In the genomic region with DNA sequence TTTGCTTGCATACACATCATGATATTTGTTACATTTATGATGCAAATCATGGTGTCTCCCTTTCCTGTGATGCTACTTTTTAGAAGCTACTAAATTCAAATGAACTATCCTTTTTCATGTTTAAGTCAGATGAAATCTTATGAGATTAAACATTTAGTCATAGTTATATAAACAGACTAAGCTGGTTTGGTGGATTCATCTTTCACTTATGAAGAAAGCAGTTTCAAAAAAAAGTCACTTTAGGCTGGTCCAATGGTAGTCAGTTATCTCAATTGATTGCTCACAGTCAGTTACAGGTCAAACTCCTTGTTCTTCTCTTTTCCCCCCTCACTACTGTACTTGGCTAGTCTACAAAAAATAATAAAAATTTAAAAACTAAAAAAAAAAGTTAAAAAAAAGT, we compare ENCODE assay signal across 22 cellular contexts. TPM values are rescaled to one million over a fixed set of nuclear protein-coding genes. Genes with fewer than 3 reads are reported as not detected.
"Had no signal": no experiment of that assay in that cellular context is flagged by ENCODE, and none has a peak within 500 bp of the region (broad histone marks: within the 10 kb centered on the region; RNA-seq: fewer than 3 reads in every experiment).

No MANE protein-coding gene starts in this region.

- H3K4me1 ChIP-seq: lower lobe of right lung, thyroid gland had no signal

- DNase-seq: activated B cell treated with CpG ODN at 0.5 μM for 24 hours; activated CD4-positive, alpha-beta memory T cell treated with anti-CD3 and anti-CD28 coated beads, Interleukin-2, amount 10 ng/mL, durations not matched to agents 7 days and 5 days; activated CD4-positive, alpha-beta T cell treated with anti-CD3 and anti-CD28 coated beads for 4 hours; activated CD8-positive, alpha-beta memory T cell treated with anti-CD3 and anti-CD28 coated beads, Interleukin-2, amount 10 ng/mL, durations not matched to agents 7 days and 5 days; activated naive CD4-positive, alpha-beta T cell treated with Interleukin-2 at 50 U/mL for 16 hours; activated T-cell treated with anti-CD3 and anti-CD28 coated beads, Interleukin-2, amount 50 U/mL, for 1 hour; aorta; endodermal cell; lower lobe of right lung; naive thymus-derived CD8-positive, alpha-beta T cell; pancreas; right lobe of liver; SK-N-SH; stimulated activated CD8-positive, alpha-beta memory T cell treated with anti-CD3 and anti-CD28 coated beads, Interleukin-4, amount 100 ng/mL, for 48 hours; stimulated activated naive CD4-positive, alpha-beta T cell; T-cell; thyroid gland had no signal

- ATAC-seq: activated CD8-positive, alpha-beta memory T cell treated with anti-CD3 and anti-CD28 coated beads, Interleukin-2, amount 10 ng/mL, durations not matched to agents 7 days and 5 days; activated T-helper 17 cell treated with anti-CD3 and anti-CD28 coated beads, Interleukin-2, amount 50 U/mL, for 72 hours; lower lobe of right lung; naive thymus-derived CD8-positive, alpha-beta T cell; pancreas; T-cell had no signal

- H3K9me2 ChIP-seq: SK-N-SH had no signal

- H3K4me3 ChIP-seq: lower lobe of right lung, pancreas, right lobe of liver, thyroid gland had no signal

- H3K9ac ChIP-seq: SK-N-SH had no signal

- H3K27me3 ChIP-seq: right lobe of liver, thyroid gland had no signal

- H3K9me3 ChIP-seq: lower lobe of right lung, pancreas, right lobe of liver, SK-N-SH, thyroid gland had no signal

- H3K27ac ChIP-seq: lower lobe of right lung, pancreas, right lobe of liver, thyroid gland had no signal

- H3K4me2 ChIP-seq: SK-N-SH had no signal

RNA-seq across cellular contexts. Expression of a gene that starts 19.7 kb away (rescaled TPM):
- total RNA-seq: dermis microvascular lymphatic vessel endothelial cell, endodermal cell, glomerular endothelial cell, mesenteric fat pad, right lobe of liver, ureter had no signal
